20 cellular contexts compared by ENCODE assay signal in genomic region chr2:134314656-134315377, GRCh38.
DNase-seq lines count a peak whose midpoint lies in the region; ATAC-seq and TF ChIP-seq lines count a peak whose summit lies in the region.
"Had no signal": no experiment of that assay in that cellular context is flagged by ENCODE, and none has a peak within 500 bp of the region (broad histone marks: within the 10 kb centered on the region; RNA-seq: fewer than 3 reads in every experiment).

No MANE protein-coding gene starts in this region.

- DNase-seq in NCI-H1092 treated with DMSO at 0.1 percent for 48 hours (lab: John Stamatoyannopoulos, UW): peak; percentile 6
- DNase-seq in NCI-H1092 (lab: John Stamatoyannopoulos, UW): no peak
- DNase-seq in NCI-H446 treated with DMSO at 0.1 percent for 48 hours (lab: John Stamatoyannopoulos, UW): peak; percentile 33
- DNase-seq in Right ventricle myocardium superior: no peak
- DNase-seq in AG08395 (ENCODE audit: low spot score): no peak
- DNase-seq in NCI-H524 (lab: John Stamatoyannopoulos, UW): no peak
- DNase-seq: activated CD4-positive, alpha-beta T cell treated with anti-CD3 and anti-CD28 coated beads, Interleukin-2, amount 50 U/mL, for 48 hours; activated naive CD4-positive, alpha-beta T cell treated with anti-CD3 and anti-CD28 coated beads for 36 hours; activated T-cell treated with anti-CD3 and anti-CD28 coated beads for 4 hours; effector memory CD4-positive, alpha-beta T cell; glutamatergic neuron; Kasumi-1; SHP77 treated with DMSO at 0.1 percent for 48 hours; sigmoid colon; stimulated activated naive CD4-positive, alpha-beta T cell; transverse colon; WERI-Rb-1 had no signal

- H3K4me1 ChIP-seq in neutrophil (ENCODE audit: control insufficient read depth in 1 of 2, insufficient read depth in 1 of 2, low read depth in 1 of 2, low read length in 1 of 2): peaks cover 49 to 52% of the 10 kb centered on the region in 2 experiments

- no peak overlapping the region for H3K4me3 ChIP-seq in neutrophil (ENCODE audit: low read depth in 1 of 2, low read length in 1 of 2)
- H3K4me3 ChIP-seq: sigmoid colon, transverse colon had no signal

- no peaks in the 10 kb centered on the region for H3K27me3 ChIP-seq in neutrophil
- H3K27me3 ChIP-seq: sigmoid colon, transverse colon had no signal

- intact Hi-C loops in Right ventricle myocardium superior (cut with DNase I): no loop called here

- H3K27ac ChIP-seq in neutrophil: peak overlapping the region; percentile 81
- H3K27ac ChIP-seq: 22Rv1, sigmoid colon, transverse colon, WERI-Rb-1 had no signal

- no peaks in the 10 kb centered on the region for H3K9me3 ChIP-seq in neutrophil
- H3K9me3 ChIP-seq: sigmoid colon, transverse colon had no signal

- no peak for TF ChIP-seq CTCF in neutrophil (IDR thresholded peaks at IDR 0.05)

- H3K36me3 ChIP-seq in neutrophil: no peaks in the 10 kb centered on the region
- H3K36me3 ChIP-seq: transverse colon had no signal

- peak; percentile 50 for ATAC-seq in Right ventricle myocardium superior (ENCODE audit: poor library complexity)
- no peak for ATAC-seq in HG02938 (IDR thresholded peaks at IDR 0.05; ENCODE audit: unreplicated experiment)

Comparison
In these comparisons a context has a peak if more than half of its experiments do, and no peak if none do; other contexts are left out.
1. DNase-seq: peak in NCI-H1092 treated with DMSO at 0.1 percent for 48 hours (single experiment) and NCI-H446 treated with DMSO at 0.1 percent for 48 hours (single experiment); none in NCI-H1092 (single experiment), Right ventricle myocardium superior (single experiment), AG08395 (single experiment) and NCI-H524 (0 of 2).